ENCODE assay signal across 24 cellular contexts in the genomic region with DNA sequence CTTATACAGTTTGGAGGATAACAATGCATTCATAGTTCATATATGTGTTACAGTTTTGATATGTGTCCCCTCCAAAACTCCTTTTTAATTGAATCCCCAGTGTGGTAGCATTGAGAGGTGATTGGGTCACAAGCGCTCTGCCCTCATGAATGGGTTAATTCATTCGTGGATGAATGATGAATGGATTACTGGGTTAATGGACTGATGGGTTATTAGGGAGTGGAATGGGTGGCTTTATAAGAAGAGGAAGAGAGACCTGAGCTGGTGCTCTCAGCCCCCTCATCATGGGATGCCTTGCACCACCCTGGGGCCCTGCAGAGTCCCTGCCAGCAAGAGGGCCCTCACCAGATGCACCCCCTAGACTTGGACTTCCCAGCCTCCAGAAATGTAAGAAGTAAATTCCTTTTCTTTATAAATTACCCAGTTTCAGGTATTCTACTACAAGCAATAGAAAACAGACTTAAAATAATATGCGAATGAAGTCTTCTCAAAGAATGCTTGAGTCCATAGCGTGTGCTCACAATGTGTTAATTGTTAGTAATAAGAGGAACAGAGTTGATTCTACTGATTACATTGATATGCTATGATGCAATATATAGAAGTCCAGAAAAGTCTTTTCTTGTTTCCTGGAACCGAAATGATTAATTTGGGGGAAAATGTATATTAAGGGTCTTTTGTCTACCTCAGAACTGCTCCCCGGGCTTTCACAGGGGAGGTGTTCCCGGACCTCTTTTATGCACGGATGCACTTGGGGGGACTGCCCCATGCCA.
A peak's percentile ranks its signal among the peaks of the same experiment; 100 is the strongest.
DNase-seq lines count a peak whose midpoint lies in the region; ATAC-seq, FAIRE-seq and TF ChIP-seq lines count a peak whose summit lies in the region.
"Had no signal": no experiment of that assay in that cellular context is flagged by ENCODE, and none has a peak within 500 bp of the region (broad histone marks: within the 10 kb centered on the region; RNA-seq: fewer than 3 reads in every experiment).

No MANE protein-coding gene starts in this region.

- no peak for FAIRE-seq in HepG2 (lab: Jason Lieb, UNC)
- FAIRE-seq: A549, GM12891, GM18507 had no signal

- H3K4me1 ChIP-seq in HepG2 (ENCODE audit: insufficient read depth, low read length) (peaks cover 8% of the 10 kb centered on the region; the same call in 1 of the 2 replicates), right lobe of liver (peaks cover 0 to 20% (median 6%) of the 10 kb centered on the region in 4 donors), tibial artery (peaks cover 0 to 60% (median 43%) of the 10 kb centered on the region in 4 donors)
- H3K4me1 ChIP-seq: BE2C had no signal

- H3K4me2 ChIP-seq in HepG2 (ENCODE audit: low read depth, low read length): no peak overlapping the region
- H3K4me2 ChIP-seq: A549, GM23338 had no signal

- H3K4me3 ChIP-seq in HepG2 (replicated peaks in 1 of 3; ENCODE audit: insufficient read depth in 1 of 3, low read depth in 2 of 3, low read length in 3 of 3) (no peak overlapping the region), right lobe of liver (no peak overlapping the region), tibial artery (no peak overlapping the region)
- H3K4me3 ChIP-seq: A549; BLaER1 treated with 17β-estradiol and CSF1 and Interleukin-3, amounts not matched to agents 10 nM and 100 nM; GM23338 had no signal

- no peaks in the 10 kb centered on the region for H4K20me1 ChIP-seq in HepG2 (ENCODE audit: insufficient read depth, low read length)
- H4K20me1 ChIP-seq: BLaER1 treated with 17β-estradiol and CSF1 and Interleukin-3, amounts not matched to agents 10 nM and 100 nM had no signal

- H3K27me3 ChIP-seq in HepG2 (ENCODE audit: control insufficient read depth in 1 of 2, insufficient read depth in 2 of 2, low read length in 2 of 2): peaks cover 0 to 19% of the 10 kb centered on the region in 2 experiments; a peak in 3 of 5 replicates
- no peaks in the 10 kb centered on the region for H3K27me3 ChIP-seq in right lobe of liver
- no peaks in the 10 kb centered on the region for H3K27me3 ChIP-seq in tibial artery
- H3K27me3 ChIP-seq: BE2C; BLaER1 treated with 17β-estradiol and CSF1 and Interleukin-3, amounts not matched to agents 10 nM and 100 nM had no signal

- POLR2A ChIA-PET in HepG2 (lab: Yijun Ruan, JAX): no interaction called here

- in situ Hi-C loops in HepG2 (cut with HindIII; ENCODE audit: extremely low pct_ligation_motif_present, low pct_unique_long_range_greater_than_20kb): no loop called here

- no peak overlapping the region for H3K27ac ChIP-seq in HepG2 (ENCODE audit: extremely low read length, insufficient read depth, low read length)
- H3K27ac ChIP-seq in right lobe of liver: no peak overlapping the region
- H3K27ac ChIP-seq in tibial artery: peak overlapping the region; percentile 26 to 41

- CTCF ChIA-PET in HepG2 (lab: Yijun Ruan, JAX; ENCODE audit: low intra/inter-chr PET ratio, low total read pairs): no interaction called here

- H3K36me3 ChIP-seq in HepG2 (replicated peaks in 1 of 2; ENCODE audit: control insufficient read depth in 1 of 2, insufficient read depth in 2 of 2, low read length in 2 of 2) (no peaks in the 10 kb centered on the region), right lobe of liver (no peaks in the 10 kb centered on the region), tibial artery (no peaks in the 10 kb centered on the region)
- H3K36me3 ChIP-seq: BE2C; BLaER1 treated with 17β-estradiol and CSF1 and Interleukin-3, amounts not matched to agents 10 nM and 100 nM had no signal

- BruUV-seq in HepG2 (replicated peaks; lab: Mats Ljungman, UMichigan): no TSS peak

- intact Hi-C loops in HepG2 (cut with micrococcal nuclease; ENCODE audit: unreplicated experiment): loop anchor here (10.0 kb wide), 2 partner anchors 149 to 551 kb away; a partner anchor contains a TSS
- intact Hi-C loops in right lobe of liver (cut with DNase I): no loop called here
- intact Hi-C loops in tibial artery (cut with DNase I; ENCODE audit: low total_unique reads): loop anchor here (10.0 kb wide), 1 partner anchor 341 kb away; no protein-coding TSS in a partner anchor

- TF ChIP-seq POLR2A in HepG2 (IDR thresholded peaks at IDR 0.05; ENCODE audit: insufficient read depth in 1 of 2, low read depth in 2 of 2, low read length in 2 of 2): no peak
- no peak for TF ChIP-seq POLR2A in right lobe of liver (IDR thresholded peaks at IDR 0.05)

- TF ChIP-seq EP300 in HepG2 (IDR thresholded peaks at IDR 0.05; ENCODE audit: low read depth in 2 of 2, low read length in 2 of 2) (no peak), HepG2 (CRISPR knock-in tag; IDR thresholded peaks at IDR 0.05; ENCODE audit: borderline replicate concordance) (no peak)

- ATAC-seq in HepG2 (no peak), right lobe of liver (no peak)
- ATAC-seq: A549, GM23338, HCT116 had no signal

- TF ChIP-seq RAD21 in HepG2 (CRISPR knock-in tag; IDR thresholded peaks at IDR 0.05): no peak

- H3K79me2 ChIP-seq in HepG2 (ENCODE audit: insufficient read depth, low read length): no peaks in the 10 kb centered on the region

- H2AFZ ChIP-seq in HepG2 (ENCODE audit: low read length): no peak overlapping the region
- H2AFZ ChIP-seq: GM23338 had no signal

- H3K9me3 ChIP-seq in HepG2 (ENCODE audit: low read length) (no peaks in the 10 kb centered on the region), right lobe of liver (no peaks in the 10 kb centered on the region), tibial artery (no peaks in the 10 kb centered on the region)
- H3K9me3 ChIP-seq: A549, BE2C had no signal

- DNase-seq in HepG2 (ENCODE audit: low spot score) (no peak), right lobe of liver (no peak), OCI-M1 (lab: John Stamatoyannopoulos, UW) (peak; percentile 3), tibial artery (no peak), NCI-H446 treated with DMSO at 0.1 percent for 48 hours (lab: John Stamatoyannopoulos, UW) (no peak)
- DNase-seq in activated naive CD4-positive, alpha-beta T cell (lab: John Stamatoyannopoulos, UW): no peak
- DNase-seq: 8988T; ACHN; AML-193; BE2C; Calu3; CD4-positive, alpha-beta T cell; CD8-positive, alpha-beta memory T cell; COR-L47; DMS53; DMS79 treated with DMSO at 0.1 percent for 48 hours; GF-D8; H9 had no signal

- H3K9ac ChIP-seq in HepG2 (ENCODE audit: insufficient read depth, low read depth, low read length): no peak overlapping the region

- 80% methylated on average over 8 of the region's 8 CpGs for WGBS in HepG2 (ENCODE audit: low lambda C conversion rate)
- WGBS in right lobe of liver (ENCODE audit: insufficient coverage, low coverage, low lambda C conversion rate, missing lambda C conversion rate): 80% methylated on average over 8 of the region's 8 CpGs

- no peak for TF ChIP-seq CTCF in HepG2 (CRISPR knock-in tag; IDR thresholded peaks at IDR 0.05)
- TF ChIP-seq CTCF in right lobe of liver (IDR thresholded peaks at IDR 0.05): no peak
- no peak for TF ChIP-seq CTCF in tibial artery (IDR thresholded peaks at IDR 0.05)

TF ChIP-seq in HepG2, 621 proteins besides CTCF, POLR2A, EP300 and RAD21:
- TF ChIP-seq CEBPB (IDR thresholded peaks at IDR 0.05; ENCODE audit: borderline replicate concordance, low read depth, low read length): peak; percentile 29; the same call in 1 of the 2 replicates
- TF ChIP-seq ZNF256 (CRISPR knock-in tag; conservative IDR thresholded peaks at IDR 0.05): no peak
- TF ChIP-seq, protein P1, sequence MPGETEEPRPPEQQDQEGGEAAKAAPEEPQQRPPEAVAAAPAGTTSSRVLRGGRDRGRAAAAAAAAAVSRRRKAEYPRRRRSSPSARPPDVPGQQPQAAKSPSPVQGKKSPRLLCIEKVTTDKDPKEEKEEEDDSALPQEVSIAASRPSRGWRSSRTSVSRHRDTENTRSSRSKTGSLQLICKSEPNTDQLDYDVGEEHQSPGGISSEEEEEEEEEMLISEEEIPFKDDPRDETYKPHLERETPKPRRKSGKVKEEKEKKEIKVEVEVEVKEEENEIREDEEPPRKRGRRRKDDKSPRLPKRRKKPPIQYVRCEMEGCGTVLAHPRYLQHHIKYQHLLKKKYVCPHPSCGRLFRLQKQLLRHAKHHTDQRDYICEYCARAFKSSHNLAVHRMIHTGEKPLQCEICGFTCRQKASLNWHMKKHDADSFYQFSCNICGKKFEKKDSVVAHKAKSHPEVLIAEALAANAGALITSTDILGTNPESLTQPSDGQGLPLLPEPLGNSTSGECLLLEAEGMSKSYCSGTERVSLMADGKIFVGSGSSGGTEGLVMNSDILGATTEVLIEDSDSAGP (CRISPR knock-in tag; IDR thresholded peaks at IDR 0.05; ENCODE audit: borderline replicate concordance): no peak
- TF ChIP-seq, protein P2, sequence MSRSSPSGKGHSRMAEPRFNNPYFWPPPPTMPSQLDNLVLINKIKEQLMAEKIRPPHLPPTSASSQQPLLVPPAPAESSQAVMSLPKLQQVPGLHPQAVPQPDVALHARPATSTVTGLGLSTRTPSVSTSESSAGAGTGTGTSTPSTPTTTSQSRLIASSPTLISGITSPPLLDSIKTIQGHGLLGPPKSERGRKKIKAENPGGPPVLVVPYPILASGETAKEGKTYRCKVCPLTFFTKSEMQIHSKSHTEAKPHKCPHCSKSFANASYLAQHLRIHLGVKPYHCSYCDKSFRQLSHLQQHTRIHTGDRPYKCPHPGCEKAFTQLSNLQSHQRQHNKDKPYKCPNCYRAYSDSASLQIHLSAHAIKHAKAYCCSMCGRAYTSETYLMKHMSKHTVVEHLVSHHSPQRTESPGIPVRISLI (CRISPR knock-in tag; IDR thresholded peaks at IDR 0.05; ENCODE audit: borderline replicate concordance): no peak
- TF ChIP-seq ZFP90 (CRISPR knock-in tag; IDR thresholded peaks at IDR 0.05; ENCODE audit: borderline replicate concordance): no peak
- TF ChIP-seq GATA4 (IDR thresholded peaks at IDR 0.05; ENCODE audit: borderline replicate concordance, low read depth): no peak
- TF ChIP-seq EZH2 (conservative IDR thresholded peaks at IDR 0.05; ENCODE audit: low read depth, low read length): no peak
TF ChIP-seq in HepG2: peak in this region for 1.

Comparison
In these comparisons a context has a peak if more than half of its experiments do, and no peak if none do; other contexts are left out.
1. intact Hi-C loops: an anchor here in HepG2 (10.0 kb wide) and tibial artery (10.0 kb wide); none called in right lobe of liver.
2. H3K27ac ChIP-seq: peak in tibial artery (2 of 2); none in HepG2 (single experiment) and right lobe of liver (0 of 3).